In the genomic region with DNA sequence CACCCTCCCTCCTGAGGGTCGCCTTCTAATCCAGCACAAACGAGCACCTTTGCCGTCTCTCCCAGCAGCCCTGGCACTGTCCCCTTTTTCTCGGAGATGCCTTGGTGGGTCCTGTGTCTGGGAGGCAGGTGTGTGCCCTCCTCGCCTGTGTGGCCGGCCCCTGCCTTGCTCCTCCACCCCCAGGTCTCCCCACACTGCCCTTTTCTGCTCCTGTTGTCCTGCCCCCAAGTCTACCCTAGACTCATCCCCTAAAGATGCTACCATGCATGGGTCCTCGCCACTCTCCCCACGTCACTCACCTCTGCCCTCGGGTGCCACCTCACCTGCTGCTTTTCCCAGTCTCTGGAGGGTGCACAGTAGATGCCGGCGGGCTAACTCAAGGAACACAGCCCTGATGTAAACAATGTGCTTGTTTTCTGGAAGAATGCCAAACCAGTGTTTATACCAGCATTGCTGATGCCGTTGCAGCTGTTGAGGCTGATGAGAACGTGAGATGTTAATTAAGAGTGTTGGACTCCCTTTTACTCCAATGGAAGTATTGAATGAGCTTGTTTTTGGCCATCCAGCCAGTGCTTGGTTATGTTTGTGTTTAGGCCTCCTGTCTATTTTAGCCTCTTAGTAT, we compare ENCODE assay signal across 15 cellular contexts.
DNase-seq lines count a peak whose midpoint lies in the region; ATAC-seq lines count a peak whose summit lies in the region.
"Had no signal": no experiment of that assay in that cellular context is flagged by ENCODE, and none has a peak within 500 bp of the region (broad histone marks: within the 10 kb centered on the region; RNA-seq: fewer than 3 reads in every experiment).

No MANE protein-coding gene starts in this region.

- no peaks in the 10 kb centered on the region for H3K36me3 Mint-ChIP-seq in activated CD4-positive, alpha-beta memory T cell treated with anti-CD3 and anti-CD28 coated beads, Interleukin-2, amount 10 ng/mL, durations not matched to agents 7 days and 5 days (ENCODE audit: low read depth)

- H3K27me3 Mint-ChIP-seq in activated CD4-positive, alpha-beta memory T cell treated with anti-CD3 and anti-CD28 coated beads, Interleukin-2, amount 10 ng/mL, durations not matched to agents 7 days and 5 days, result no peaks in the 10 kb centered on the region

- DNase-seq in NCI-H146 (lab: John Stamatoyannopoulos, UW) (peak; percentile 47), NCI-H146 treated with DMSO at 0.1 percent for 48 hours (lab: John Stamatoyannopoulos, UW; ENCODE audit: unreplicated experiment) (no peak), NCI-H2227 (lab: John Stamatoyannopoulos, UW; ENCODE audit: unreplicated experiment) (peak; percentile 68), dermis blood vessel endothelial cell (peak; percentile 52), substantia nigra (lab: John Stamatoyannopoulos, UW) (peak in 5 of 49 donors; percentile 19 to 33 (median 32)), activated gamma-delta T cell (lab: John Stamatoyannopoulos, UW) (no peak)
- no peak for DNase-seq in activated CD4-positive, alpha-beta memory T cell treated with anti-CD3 and anti-CD28 coated beads, Interleukin-2, amount 10 ng/mL, durations not matched to agents 7 days and 5 days
- DNase-seq: activated T-cell treated with anti-CD3 and anti-CD28 coated beads, Interleukin-2, amount 50 U/mL, for 24 hours; brain microvascular endothelial cell; MV-4-11; testis had no signal

- CTCF ChIA-PET in activated CD4-positive, alpha-beta memory T cell treated with anti-CD3 and anti-CD28 coated beads, Interleukin-2, amount 10 ng/mL, durations not matched to agents 7 days and 5 days (lab: Charles Lee), result no interaction called here

- H3K9me3 Mint-ChIP-seq in activated CD4-positive, alpha-beta memory T cell treated with anti-CD3 and anti-CD28 coated beads, Interleukin-2, amount 10 ng/mL, durations not matched to agents 7 days and 5 days, result no peaks in the 10 kb centered on the region
- H3K9me3 Mint-ChIP-seq: activated T-cell treated with anti-CD3 and anti-CD28 coated beads, Interleukin-2, amount 50 U/mL, for 24 hours had no signal

- H3K27ac ChIP-seq in substantia nigra (ENCODE audit: low read depth, low read length, poor library complexity, severe bottlenecking), result peak overlapping the region; percentile 84
- H3K27ac ChIP-seq: brain microvascular endothelial cell, epithelial cell of prostate, HL-60, testis, VCaP had no signal

- H3K27ac Mint-ChIP-seq in activated CD4-positive, alpha-beta memory T cell treated with anti-CD3 and anti-CD28 coated beads, Interleukin-2, amount 10 ng/mL, durations not matched to agents 7 days and 5 days, result no peak overlapping the region
- H3K27ac Mint-ChIP-seq: activated T-cell treated with anti-CD3 and anti-CD28 coated beads, Interleukin-2, amount 50 U/mL, for 24 hours had no signal

- POLR2A ChIA-PET in activated CD4-positive, alpha-beta memory T cell treated with anti-CD3 and anti-CD28 coated beads, Interleukin-2, amount 10 ng/mL, durations not matched to agents 7 days and 5 days (lab: Charles Lee), result no interaction called here

- no peak overlapping the region for H3K4me3 Mint-ChIP-seq in activated CD4-positive, alpha-beta memory T cell treated with anti-CD3 and anti-CD28 coated beads, Interleukin-2, amount 10 ng/mL, durations not matched to agents 7 days and 5 days
- H3K4me3 Mint-ChIP-seq: activated T-cell treated with anti-CD3 and anti-CD28 coated beads, Interleukin-2, amount 50 U/mL, for 24 hours had no signal

- no peaks in the 10 kb centered on the region for H3K4me1 Mint-ChIP-seq in activated CD4-positive, alpha-beta memory T cell treated with anti-CD3 and anti-CD28 coated beads, Interleukin-2, amount 10 ng/mL, durations not matched to agents 7 days and 5 days

- no peak for ATAC-seq in GM21737 (IDR thresholded peaks at IDR 0.05; ENCODE audit: unreplicated experiment)

Comparison
In these comparisons a context has a peak if more than half of its experiments do, and no peak if none do; other contexts are left out.
1. DNase-seq: peak in NCI-H146 (single experiment), NCI-H2227 (single experiment) and dermis blood vessel endothelial cell (single experiment); none in NCI-H146 treated with DMSO at 0.1 percent for 48 hours (single experiment), activated CD4-positive, alpha-beta memory T cell treated with anti-CD3 and anti-CD28 coated beads, Interleukin-2, amount 10 ng/mL, durations not matched to agents 7 days and 5 days (single experiment) and activated gamma-delta T cell (single experiment).